ENCODE assay signal across 12 cellular contexts in genomic region chr6:11778648-11779307, GRCh38. TPM values are rescaled to one million over a fixed set of nuclear protein-coding genes. Genes with fewer than 3 reads are reported as not detected.
DNase-seq lines count a peak whose midpoint lies in the region; ATAC-seq, FAIRE-seq and TF ChIP-seq lines count a peak whose summit lies in the region.
"Had no signal": no experiment of that assay in that cellular context is flagged by ENCODE, and none has a peak within 500 bp of the region (broad histone marks: within the 10 kb centered on the region; RNA-seq: fewer than 3 reads in every experiment).

TSS of gene ADTRP (minus strand) at chr6:11778803. CDS start at chr6:11778759, 44 bp downstream.

- CTCF ChIA-PET in T-cell (lab: Charles Lee): interaction anchor here in 1 of 2 donors (1.3 kb wide), 1 partner anchor 79 kb away, joined by 3 read pairs; no protein-coding TSS in a partner anchor

- no peaks in the 10 kb centered on the region for H3K27me3 Mint-ChIP-seq in T-cell
- H3K27me3 Mint-ChIP-seq: activated CD4-positive, alpha-beta T cell treated with anti-CD3 and anti-CD28 coated beads, Interleukin-2, amount 10 ng/mL, durations not matched to agents 24 days and 14 days; activated naive CD4-positive, alpha-beta T cell treated with anti-CD3 and anti-CD28 coated beads, Interleukin-2, amount 10 ng/mL, durations not matched to agents 7 days and 5 days had no signal

- peak in 1 of 2 experiments; percentile 38 for DNase-seq in HL-60 (ENCODE audit: low read depth in 1 of 2, low spot score in 1 of 2)
- DNase-seq in T-cell: no peak
- DNase-seq in right atrium auricular region (ENCODE audit: low spot score): peak; percentile 75
- DNase-seq in small intestine: peak; percentile 92
- DNase-seq in activated CD4-positive, alpha-beta T cell treated with anti-CD3 and anti-CD28 coated beads for 4 hours: no peak
- DNase-seq: activated CD4-positive, alpha-beta T cell treated with anti-CD3 and anti-CD28 coated beads, Interleukin-2, amount 10 ng/mL, durations not matched to agents 24 days and 14 days; activated naive CD4-positive, alpha-beta T cell treated with anti-CD3 and anti-CD28 coated beads, Interleukin-2, amount 10 ng/mL, durations not matched to agents 7 days and 5 days; foreskin fibroblast; NCI-H2081 had no signal

- no peak for TF ChIP-seq CTCF in HL-60 (IDR thresholded peaks at IDR 0.05; ENCODE audit: insufficient read depth, low read length)
- TF ChIP-seq CTCF in right atrium auricular region (IDR thresholded peaks at IDR 0.05): no peak

- H3K4me3 Mint-ChIP-seq in T-cell: no peak within 1 kb of the TSS
- H3K4me3 Mint-ChIP-seq: activated CD4-positive, alpha-beta T cell treated with anti-CD3 and anti-CD28 coated beads, Interleukin-2, amount 10 ng/mL, durations not matched to agents 24 days and 14 days; activated naive CD4-positive, alpha-beta T cell treated with anti-CD3 and anti-CD28 coated beads, Interleukin-2, amount 10 ng/mL, durations not matched to agents 7 days and 5 days had no signal

- FAIRE-seq in small intestine (lab: Jason Lieb, UNC): peak; percentile 15
- FAIRE-seq: islet of Langerhans had no signal

- H3K27me3 ChIP-seq in HL-60 (ENCODE audit: insufficient read depth, poor library complexity, severe bottlenecking) (no peaks in the 10 kb centered on the region), right atrium auricular region (no peaks in the 10 kb centered on the region), small intestine (ENCODE audit: control insufficient read depth in 2 of 2, insufficient read depth in 2 of 2, low read length in 2 of 2) (no peaks in the 10 kb centered on the region)

- ATAC-seq in T-cell (replicated peaks in 1 of 4): no peak
- no peak for ATAC-seq in GM21723 (IDR thresholded peaks at IDR 0.05; ENCODE audit: unreplicated experiment)
- no peak for ATAC-seq in HG03354 (IDR thresholded peaks at IDR 0.05; ENCODE audit: poor library complexity, severe bottlenecking, unreplicated experiment)

- no peaks in the 10 kb centered on the region for H3K36me3 Mint-ChIP-seq in T-cell
- H3K36me3 Mint-ChIP-seq: activated naive CD4-positive, alpha-beta T cell treated with anti-CD3 and anti-CD28 coated beads, Interleukin-2, amount 10 ng/mL, durations not matched to agents 7 days and 5 days had no signal

- H3K27ac Mint-ChIP-seq in T-cell: no peak within 1 kb of the TSS
- H3K27ac Mint-ChIP-seq: activated CD4-positive, alpha-beta T cell treated with anti-CD3 and anti-CD28 coated beads, Interleukin-2, amount 10 ng/mL, durations not matched to agents 24 days and 14 days; activated naive CD4-positive, alpha-beta T cell treated with anti-CD3 and anti-CD28 coated beads, Interleukin-2, amount 10 ng/mL, durations not matched to agents 7 days and 5 days had no signal

- H3K4me1 ChIP-seq in right atrium auricular region (peaks cover 0 to 10% of the 10 kb centered on the region in 2 donors), small intestine (ENCODE audit: control insufficient read depth in 2 of 2, insufficient read depth in 1 of 2, low read depth in 1 of 2, low read length in 1 of 2) (peaks cover 0 to 2% of the 10 kb centered on the region in 2 donors)

- no peaks in the 10 kb centered on the region for H3K36me3 ChIP-seq in right atrium auricular region
- H3K36me3 ChIP-seq in small intestine (ENCODE audit: control insufficient read depth in 2 of 2, insufficient read depth in 2 of 2, low read length in 2 of 2): no peaks in the 10 kb centered on the region

- POLR2A ChIA-PET in T-cell (lab: Charles Lee): no interaction called here

- no peaks in the 10 kb centered on the region for H3K9me3 Mint-ChIP-seq in T-cell
- H3K9me3 Mint-ChIP-seq: activated naive CD4-positive, alpha-beta T cell treated with anti-CD3 and anti-CD28 coated beads, Interleukin-2, amount 10 ng/mL, durations not matched to agents 7 days and 5 days had no signal

- H3K4me1 Mint-ChIP-seq in T-cell: no peaks in the 10 kb centered on the region
- H3K4me1 Mint-ChIP-seq: activated CD4-positive, alpha-beta T cell treated with anti-CD3 and anti-CD28 coated beads, Interleukin-2, amount 10 ng/mL, durations not matched to agents 24 days and 14 days; activated naive CD4-positive, alpha-beta T cell treated with anti-CD3 and anti-CD28 coated beads, Interleukin-2, amount 10 ng/mL, durations not matched to agents 7 days and 5 days had no signal

- H3K4me3 ChIP-seq in HL-60 (replicated peaks; ENCODE audit: insufficient read depth, low read length) (no peak within 1 kb of the TSS), right atrium auricular region (no peak within 1 kb of the TSS), small intestine (ENCODE audit: low read depth in 1 of 2, low read length in 2 of 2) (peak within 1 kb of the TSS in 1 of 2 donors; percentile 54)

- 21 to 49% (median 24%) methylated on average over 8 of the region's 8 CpGs for WGBS in small intestine, 3 donors

- peak within 1 kb of the TSS; percentile 63 for H3K27ac ChIP-seq in HL-60 (replicated peaks)
- no peak within 1 kb of the TSS for H3K27ac ChIP-seq in right atrium auricular region
- peak within 1 kb of the TSS; percentile 89 for H3K27ac ChIP-seq in small intestine (ENCODE audit: low read depth in 1 of 2, low read length in 1 of 2)

- H3K9me3 ChIP-seq in right atrium auricular region: no peaks in the 10 kb centered on the region
- no peaks in the 10 kb centered on the region for H3K9me3 ChIP-seq in small intestine (ENCODE audit: control insufficient read depth, low read depth)

RNA-seq across cellular contexts. Expression of gene ADTRP, which starts in this region (rescaled TPM):
- total RNA-seq in T-cell (10 to 100 TPM; 23.9 to 74.7 (median 59.1) TPM), right atrium auricular region (not detected)
- polyA plus RNA-seq in small intestine: 10 to 100 TPM; 53.5 to 73.4 (median 64.9) TPM

Comparison
In these comparisons a context has a peak if more than half of its experiments do, and no peak if none do; other contexts are left out.
1. RNA of gene ADTRP (total RNA-seq): 23.9 to 74.7 TPM in T-cell; not detected in right atrium auricular region; every median in the first group is over 10 times any median in the second.
2. Peak in DNase-seq in right atrium auricular region; RNA of the gene not detected or under 1 TPM.
3. H3K27ac ChIP-seq: peak in HL-60 (single experiment) and small intestine (2 of 2); none in right atrium auricular region (0 of 2).